In genomic region chr9:91060520-91061343, GRCh38 we compare ENCODE assay signal across 1 cellular context.
A peak's percentile ranks its signal among the peaks of the same experiment; 100 is the strongest.
TF ChIP-seq lines count a peak whose summit lies in the region.

No MANE protein-coding gene starts in this region.

TF ChIP-seq in HepG2, 621 proteins besides CTCF, POLR2A, EP300 and RAD21 (continued from another document):
- TF ChIP-seq E2F2 (CRISPR knock-in tag; IDR thresholded peaks at IDR 0.05; ENCODE audit: borderline replicate concordance) (no peak), CBFB (CRISPR knock-in tag; IDR thresholded peaks at IDR 0.05) (no peak), PHF5A (CRISPR knock-in tag; IDR thresholded peaks at IDR 0.05; ENCODE audit: low read depth, unreplicated experiment) (no peak), RERE (CRISPR knock-in tag; IDR thresholded peaks at IDR 0.05; ENCODE audit: low read depth) (0 out of 2 replicates have a peak, but pooled peaks have one; percentile 28), ZNF674 (CRISPR knock-in tag; IDR thresholded peaks at IDR 0.05; ENCODE audit: low read depth) (no peak), JUND (CRISPR knock-in tag; IDR thresholded peaks at IDR 0.05) (peak; percentile 61; the same call in 1 of the 2 replicates), CHCHD3 (CRISPR knock-in tag; IDR thresholded peaks at IDR 0.05) (no peak), MAFF (IDR thresholded peaks at IDR 0.05; ENCODE audit: low read depth, low read length) (no peak), SRY (CRISPR knock-in tag; IDR thresholded peaks at IDR 0.05) (no peak), SAP130 (CRISPR knock-in tag; IDR thresholded peaks at IDR 0.05; ENCODE audit: low read depth) (peak; percentile 71), HMG20B (CRISPR knock-in tag; conservative IDR thresholded peaks at IDR 0.05) (no peak), CEBPZ (IDR thresholded peaks at IDR 0.05; ENCODE audit: low read length) (no peak), ZSCAN25 (CRISPR knock-in tag; IDR thresholded peaks at IDR 0.05) (no peak; the same call in 1 of the 2 replicates), CEBPB (IDR thresholded peaks at IDR 0.05; ENCODE audit: borderline replicate concordance, low read depth, low read length) (peak; percentile 96), ZNF543 (CRISPR knock-in tag; IDR thresholded peaks at IDR 0.05) (no peak), TIGD3 (CRISPR knock-in tag; IDR thresholded peaks at IDR 0.05; ENCODE audit: borderline replicate concordance) (no peak), ZBTB3 (CRISPR knock-in tag; IDR thresholded peaks at IDR 0.05; ENCODE audit: borderline replicate concordance, low read depth) (no peak)
